In the genomic region with DNA sequence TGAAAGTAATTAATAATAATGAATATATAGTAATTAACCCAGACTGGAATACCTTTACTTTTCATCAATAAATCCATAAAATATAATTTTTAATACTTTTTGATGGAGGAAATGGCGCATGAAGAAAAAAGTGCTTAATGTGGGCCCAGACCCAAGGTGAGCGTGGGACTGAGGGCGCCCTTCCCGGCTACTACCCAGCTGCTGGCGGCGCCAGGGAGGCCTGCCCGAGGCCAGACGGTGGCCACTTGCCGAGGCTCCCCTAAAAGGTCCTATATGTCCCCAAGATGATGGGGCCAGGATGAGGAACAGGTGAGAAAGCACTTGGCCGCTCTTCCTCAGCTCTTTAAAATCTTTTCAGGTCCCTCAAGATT, we compare ENCODE assay signal across 9 cellular contexts. TPM values are rescaled to one million over a fixed set of nuclear protein-coding genes. Genes with fewer than 3 reads are reported as not detected.
A peak's percentile ranks its signal among the peaks of the same experiment; 100 is the strongest.
DNase-seq lines count a peak whose midpoint lies in the region; ATAC-seq, FAIRE-seq and TF ChIP-seq lines count a peak whose summit lies in the region.
"Had no signal": no experiment of that assay in that cellular context is flagged by ENCODE, and none has a peak within 500 bp of the region (broad histone marks: within the 10 kb centered on the region; RNA-seq: fewer than 3 reads in every experiment).

No MANE protein-coding gene starts in this region.

- TF ChIP-seq POLR2A in A549 (IDR thresholded peaks at IDR 0.05; ENCODE audit: low read length), result no peak
- TF ChIP-seq POLR2A in HCT116 (IDR thresholded peaks at IDR 0.05; ENCODE audit: borderline replicate concordance, extremely low read depth, insufficient read depth, insufficient read length), result no peak

- TF ChIP-seq EP300 in A549 (IDR thresholded peaks at IDR 0.05), result no peak

- H3K4me3 Mint-ChIP-seq in MCF 10A (ENCODE audit: unreplicated experiment), result peak overlapping the region; percentile 16
- peak overlapping the region in 9 of 10 donors; percentile 44 to 84 (median 73) for H3K4me3 Mint-ChIP-seq in naive thymus-derived CD4-positive, alpha-beta T cell

- H2AFZ ChIP-seq in HCT116 (ENCODE audit: low read depth, low read length, poor library complexity, severe bottlenecking), result peak overlapping the region; percentile 24

- peak overlapping the region; percentile 96 for H3K27ac Mint-ChIP-seq in MCF 10A (ENCODE audit: low read depth, unreplicated experiment)
- H3K27ac Mint-ChIP-seq in naive thymus-derived CD4-positive, alpha-beta T cell, result peak overlapping the region; percentile 93 to 99 (median 95)

- no peaks in the 10 kb centered on the region for H3K27me3 Mint-ChIP-seq in MCF 10A (ENCODE audit: insufficient read depth, unreplicated experiment)
- H3K27me3 Mint-ChIP-seq in naive thymus-derived CD4-positive, alpha-beta T cell, result no peaks in the 10 kb centered on the region

- no peaks in the 10 kb centered on the region for H3K9me3 Mint-ChIP-seq in MCF 10A (ENCODE audit: unreplicated experiment)
- no peaks in the 10 kb centered on the region for H3K9me3 Mint-ChIP-seq in naive thymus-derived CD4-positive, alpha-beta T cell

- H3K4me2 ChIP-seq in A549 (peak overlapping the region; percentile 82), HCT116 (ENCODE audit: low read length) (peak overlapping the region; percentile 75)

- H3K4me1 ChIP-seq in A549 (peaks cover 66% of the 10 kb centered on the region), HCT116 (ENCODE audit: control insufficient read depth in 1 of 2, insufficient read depth in 2 of 2, low read length in 2 of 2) (peaks cover 52 to 87% of the 10 kb centered on the region in 2 experiments)
- peaks cover 44 to 69% of the 10 kb centered on the region in 2 donors for H3K4me1 ChIP-seq in naive thymus-derived CD4-positive, alpha-beta T cell (ENCODE audit: control insufficient read depth in 2 of 2, insufficient read depth in 2 of 2, low read length in 2 of 2)

- H3K27ac ChIP-seq in A549 (peak overlapping the region; percentile 77 to 80), HCT116 (ENCODE audit: low read depth, low read length) (peak overlapping the region; percentile 99)
- H3K27ac ChIP-seq in naive thymus-derived CD4-positive, alpha-beta T cell (ENCODE audit: low read depth, low read length), result peak overlapping the region; percentile 80

- H3K4me3 ChIP-seq in A549 (peak overlapping the region; percentile 2; the same call in 1 of the 3 replicates), HCT116 (replicated peaks in 1 of 2; ENCODE audit: low read depth in 1 of 2, low read length in 2 of 2) (peak overlapping the region; percentile 25 to 31)
- H3K4me3 ChIP-seq in naive thymus-derived CD4-positive, alpha-beta T cell (ENCODE audit: low read length), result no peak overlapping the region

- no TSS peak for BruUV-seq in HCT116 (replicated peaks; lab: Mats Ljungman, UMichigan)
- BruUV-seq in MCF 10A (replicated peaks; lab: Mats Ljungman, UMichigan), result no TSS peak

- DNase-seq in A549 (ENCODE audit: low read depth in 1 of 2, low spot score in 1 of 2), result no peak
- no peak for DNase-seq in HCT116 (ENCODE audit: low read depth, low spot score)
- no peak for DNase-seq in MCF 10A (ENCODE audit: unreplicated experiment)
- DNase-seq in naive thymus-derived CD4-positive, alpha-beta T cell, result no peak
- no peak for DNase-seq in SK-N-DZ (ENCODE audit: low spot score)
- no peak for DNase-seq in SW 1271 (lab: John Stamatoyannopoulos, UW)
- no peak for DNase-seq in UCSD-AML1 (lab: John Stamatoyannopoulos, UW; ENCODE audit: unreplicated experiment)
- DNase-seq: cerebellar nuclear complex had no signal

- 32% methylated on average over 10 of the region's 10 CpGs for WGBS in A549 (ENCODE audit: missing lambda C conversion rate)

- POLR2A ChIA-PET in A549 (lab: Yijun Ruan, JAX) (interaction anchor here (1.0 to 8.0 kb wide), 2 partner anchors 43 to 457 kb away, joined by 3 to 69 read pairs; a partner anchor contains a TSS), HCT116 (lab: Charles Lee) (interaction anchor here (1.0 to 1.6 kb wide), 2 partner anchors 42 to 576 kb away, joined by 5 read pairs; a partner anchor contains a TSS), MCF 10A (lab: Yijun Ruan, JAX) (interaction anchor here (1.1 to 18.7 kb wide), 9 partner anchors 7 to 576 kb away, joined by 3 to 331 read pairs (median 27); a partner anchor contains a TSS)
- POLR2A ChIA-PET in naive thymus-derived CD4-positive, alpha-beta T cell (lab: Charles Lee), result interaction anchor here (0.5 to 6.5 kb wide), 9 partner anchors 29 to 648 kb away, joined by 3 to 49 read pairs (median 5); a partner anchor contains a TSS

- peak overlapping the region; percentile 76 for H3K9ac ChIP-seq in HCT116 (ENCODE audit: low read length)

- no peaks in the 10 kb centered on the region for H3K27me3 ChIP-seq in HCT116 (ENCODE audit: insufficient read depth, low read length)
- H3K27me3 ChIP-seq in naive thymus-derived CD4-positive, alpha-beta T cell (ENCODE audit: control insufficient read depth in 2 of 2, insufficient read depth in 2 of 2, low read length in 2 of 2), result no peaks in the 10 kb centered on the region

- peaks cover 65% of the 10 kb centered on the region for H3K4me1 Mint-ChIP-seq in MCF 10A (ENCODE audit: insufficient read depth, unreplicated experiment)
- H3K4me1 Mint-ChIP-seq in naive thymus-derived CD4-positive, alpha-beta T cell, result peaks cover 34 to 91% (median 62%) of the 10 kb centered on the region in 7 donors

- no peaks in the 10 kb centered on the region for H4K20me1 ChIP-seq in HCT116 (ENCODE audit: insufficient read depth)

- intact Hi-C loops in HCT116 (cut with micrococcal nuclease) (loop anchor here (1.0 to 10.0 kb wide), 5 partner anchors 50 to 686 kb away; a partner anchor contains a TSS), MCF 10A (cut with micrococcal nuclease) (loop anchor here (1.0 to 10.0 kb wide), 4 partner anchors 50 to 1136 kb away; a partner anchor contains a TSS)
- intact Hi-C loops in naive thymus-derived CD4-positive, alpha-beta T cell (cut with micrococcal nuclease), result loop anchor here (1.0 to 10.0 kb wide), 12 partner anchors 18 to 981 kb away; a partner anchor contains a TSS

- RAD21 ChIA-PET in HCT116 (lab: Charles Lee; ENCODE audit: low non-redundant PET in 1 of 2, low total read pairs in 2 of 2, uncharacterized antibody in 2 of 2, unreplicated experiment in 2 of 2), result interaction anchor here in 1 of 2 experiments (0.8 to 0.9 kb wide), 2 partner anchors 12 to 41 kb away, joined by 3 to 5 read pairs; no protein-coding TSS in a partner anchor

- H3K79me2 ChIP-seq in HCT116 (ENCODE audit: insufficient read depth, low read length), result no peaks in the 10 kb centered on the region

- no peak for FAIRE-seq in A549 (lab: Jason Lieb, UNC)

- CTCF ChIA-PET in A549 (lab: Yijun Ruan, JAX), result interaction anchor here (0.7 to 10.9 kb wide), 21 partner anchors 8 to 1013 kb away, joined by 3 to 100 read pairs (median 6); a partner anchor contains a TSS
- CTCF ChIA-PET in HCT116 (lab: Charles Lee), result interaction anchor here (0.8 to 2.4 kb wide), 8 partner anchors 17 to 978 kb away, joined by 3 to 8 read pairs (median 3); a partner anchor contains a TSS
- CTCF ChIA-PET in MCF 10A (lab: Yijun Ruan, JAX), result interaction anchor here (0.6 to 10.3 kb wide), 23 partner anchors 13 to 980 kb away, joined by 3 to 260 read pairs (median 4); no protein-coding TSS in a partner anchor
- CTCF ChIA-PET in naive thymus-derived CD4-positive, alpha-beta T cell (lab: Charles Lee), result interaction anchor here (0.6 to 1.6 kb wide), 11 partner anchors 13 to 1087 kb away, joined by 3 to 9 read pairs (median 3); no protein-coding TSS in a partner anchor

- no peaks in the 10 kb centered on the region for H3K36me3 Mint-ChIP-seq in MCF 10A (ENCODE audit: insufficient read depth, unreplicated experiment)
- H3K36me3 Mint-ChIP-seq in naive thymus-derived CD4-positive, alpha-beta T cell, result peaks cover 0 to 10% (median 0%) of the 10 kb centered on the region in 5 donors

- H3K9me3 ChIP-seq in A549 (no peaks in the 10 kb centered on the region), HCT116 (ENCODE audit: control insufficient read depth in 1 of 2, insufficient read depth in 1 of 2, low read depth in 1 of 2, low read length in 2 of 2) (no peaks in the 10 kb centered on the region)
- H3K9me3 ChIP-seq in naive thymus-derived CD4-positive, alpha-beta T cell (ENCODE audit: control insufficient read depth in 2 of 3, low read length in 3 of 3), result no peaks in the 10 kb centered on the region

- no peak; a peak in 1 of 5 replicates for TF ChIP-seq RAD21 in A549 (conservative IDR thresholded peaks at IDR 0.05 in 1 of 2, IDR thresholded peaks at IDR 0.05 in 1 of 2)
- TF ChIP-seq RAD21 in HCT116 (IDR thresholded peaks at IDR 0.05; ENCODE audit: low read depth), result no peak

- no peaks in the 10 kb centered on the region for H3K36me3 ChIP-seq in HCT116 (ENCODE audit: control insufficient read depth in 1 of 2, insufficient read depth in 2 of 2, low read length in 2 of 2)
- H3K36me3 ChIP-seq in naive thymus-derived CD4-positive, alpha-beta T cell (ENCODE audit: control insufficient read depth in 2 of 3, insufficient read depth in 3 of 3, low read length in 3 of 3), result no peaks in the 10 kb centered on the region

- no peaks in the 10 kb centered on the region for H3K9me2 ChIP-seq in HCT116 (ENCODE audit: insufficient read depth)

- TF ChIP-seq CTCF in A549 (IDR thresholded peaks at IDR 0.05), result no peak
- no peak for TF ChIP-seq CTCF in HCT116 (IDR thresholded peaks at IDR 0.05 in 2 of 3, conservative IDR thresholded peaks at IDR 0.05 in 1 of 3; ENCODE audit: borderline replicate concordance in 1 of 3, insufficient read depth in 1 of 3, low read depth in 2 of 3, low read length in 2 of 3)
- TF ChIP-seq CTCF in MCF 10A (IDR thresholded peaks at IDR 0.05; ENCODE audit: unreplicated experiment), result no peak

- ATAC-seq in A549 (no peak), HCT116 (no peak), HG02642 (IDR thresholded peaks at IDR 0.05; ENCODE audit: poor library complexity, unreplicated experiment) (no peak)
- no peak for ATAC-seq in naive thymus-derived CD4-positive, alpha-beta T cell

TF ChIP-seq in A549, 52 proteins besides CTCF, POLR2A, EP300 and RAD21 (continues in another document):
- no peak for TF ChIP-seq ESRRA (IDR thresholded peaks at IDR 0.05; ENCODE audit: borderline replicate concordance, low read length)

RNA-seq across cellular contexts. Expression of a gene that starts 29.1 kb away (rescaled TPM):
- polyA plus RNA-seq in A549 (2011; rRNA removed), result 130 and 170 TPM in 2 replicates
- 39.2 and 43.3 TPM in 2 replicates for polyA plus RNA-seq in A549 (2012; cell fraction: cytosol; rRNA removed)
- 258 and 267 TPM in 2 replicates for polyA plus RNA-seq in A549 (2012; cell fraction: nucleus; rRNA removed)
- polyA plus RNA-seq in A549 (2017; fragmentation: RNase III; extraction: RNeasy Plus Mini Kit Qiagen cat#74134 plus additional on column Dnase treatment), result 39.7 to 51.3 TPM (median 45.1 TPM) in 3 replicates
- polyA minus RNA-seq in A549 (2011; rRNA and poly(A)+ RNA removed), result 111 and 159 TPM in 2 replicates
- total RNA-seq in HCT116 (2021; ENCODE audit: unreplicated experiment), result 96.7 TPM
- polyA plus RNA-seq in HCT116 (2012), result 88.6 and 111 TPM in 2 replicates
- 103 and 112 TPM in 2 replicates for total RNA-seq in MCF 10A (2022)
- total RNA-seq in naive thymus-derived CD4-positive, alpha-beta T cell, result 1,000 to 10,000 TPM in 2 of 5 experiments, 100 to 1,000 TPM in 3; 230 to 1,170 (median 374) TPM
- 10 to 100 TPM; 65.4 to 68.3 TPM for polyA plus RNA-seq in naive thymus-derived CD4-positive, alpha-beta T cell
- 53.4 and 66.9 TPM in 2 replicates for polyA plus RNA-seq in SK-N-DZ (2014; cell fraction: cytosol; rRNA removed)
- 510 and 632 TPM in 2 replicates for polyA plus RNA-seq in SK-N-DZ (2014; cell fraction: nucleus; rRNA removed)
